22 cellular contexts compared by ENCODE assay signal in genomic region chr2:159683804-159684203, GRCh38.
"Had no signal": no experiment of that assay in that cellular context is flagged by ENCODE, and none has a peak within 500 bp of the region (broad histone marks: within the 10 kb centered on the region; RNA-seq: fewer than 3 reads in every experiment).

No MANE protein-coding gene starts in this region.

- H3K27me3 Mint-ChIP-seq: activated CD4-positive, alpha-beta T cell treated with anti-CD3 and anti-CD28 coated beads, Interleukin-2, amount 10 ng/mL, durations not matched to agents 24 days and 14 days; activated CD8-positive, alpha-beta T cell treated with anti-CD3 and anti-CD28 coated beads for 36 hours; activated naive CD8-positive, alpha-beta T cell treated with anti-CD3 and anti-CD28 coated beads, Interleukin-2, amount 50 U/mL, for 24 hours; stimulated activated naive B cell treated with anti-CD40 and anti-IgM and Interleukin-4, amounts not matched to agents 10 μg/mL and 1 μg/mL and 100 μg/mL, for 72 hours had no signal

- H3K27ac Mint-ChIP-seq: activated CD4-positive, alpha-beta T cell treated with anti-CD3 and anti-CD28 coated beads, Interleukin-2, amount 10 ng/mL, durations not matched to agents 24 days and 14 days; activated CD8-positive, alpha-beta T cell treated with anti-CD3 and anti-CD28 coated beads for 36 hours; activated naive CD4-positive, alpha-beta T cell treated with anti-CD3 and anti-CD28 coated beads, Interleukin-2, amount 10 ng/mL, durations not matched to agents 7 days and 5 days; activated naive CD8-positive, alpha-beta T cell treated with anti-CD3 and anti-CD28 coated beads, Interleukin-2, amount 50 U/mL, for 24 hours; endodermal cell; naive thymus-derived CD4-positive, alpha-beta T cell; stimulated activated naive B cell treated with anti-CD40 and anti-IgM and Interleukin-4, amounts not matched to agents 10 μg/mL and 1 μg/mL and 100 μg/mL, for 72 hours had no signal

- H3K4me3 ChIP-seq: right lobe of liver, thoracic aorta had no signal

- H3K9me3 Mint-ChIP-seq: activated CD4-positive, alpha-beta T cell treated with anti-CD3 and anti-CD28 coated beads, Interleukin-2, amount 10 ng/mL, durations not matched to agents 24 days and 14 days; activated CD8-positive, alpha-beta T cell treated with anti-CD3 and anti-CD28 coated beads for 36 hours; activated naive CD4-positive, alpha-beta T cell treated with anti-CD3 and anti-CD28 coated beads, Interleukin-2, amount 10 ng/mL, durations not matched to agents 7 days and 5 days; activated T-cell treated with anti-CD3 and anti-CD28 coated beads, Interleukin-2, amount 50 U/mL, for 4 hours; endodermal cell; naive thymus-derived CD4-positive, alpha-beta T cell; stimulated activated naive B cell treated with anti-CD40 and anti-IgM and Interleukin-4, amounts not matched to agents 10 μg/mL and 1 μg/mL and 100 μg/mL, for 72 hours had no signal

- H3K79me2 ChIP-seq: parathyroid adenoma had no signal

- H3K4me1 ChIP-seq: parathyroid adenoma, right lobe of liver had no signal

- H3K27ac ChIP-seq: parathyroid adenoma, right lobe of liver, thoracic aorta had no signal

- H3K4me1 Mint-ChIP-seq: activated CD4-positive, alpha-beta T cell treated with anti-CD3 and anti-CD28 coated beads, Interleukin-2, amount 10 ng/mL, durations not matched to agents 24 days and 14 days; activated naive CD4-positive, alpha-beta T cell treated with anti-CD3 and anti-CD28 coated beads, Interleukin-2, amount 10 ng/mL, durations not matched to agents 7 days and 5 days; activated naive CD8-positive, alpha-beta T cell treated with anti-CD3 and anti-CD28 coated beads, Interleukin-2, amount 50 U/mL, for 24 hours; endodermal cell; naive thymus-derived CD4-positive, alpha-beta T cell; stimulated activated naive B cell treated with anti-CD40 and anti-IgM and Interleukin-4, amounts not matched to agents 10 μg/mL and 1 μg/mL and 100 μg/mL, for 72 hours had no signal

- ATAC-seq: activated CD8-positive, alpha-beta T cell treated with anti-CD3 and anti-CD28 coated beads for 36 hours; activated naive CD8-positive, alpha-beta T cell treated with anti-CD3 and anti-CD28 coated beads, Interleukin-2, amount 50 U/mL, for 24 hours; activated T-cell treated with anti-CD3 and anti-CD28 coated beads, Interleukin-2, amount 50 U/mL, for 4 hours; left lobe of liver; naive thymus-derived CD4-positive, alpha-beta T cell; right lobe of liver; stimulated activated naive B cell treated with anti-CD40 and anti-IgM and Interleukin-4, amounts not matched to agents 10 μg/mL and 1 μg/mL and 100 μg/mL, for 72 hours had no signal

- H3K36me3 Mint-ChIP-seq: activated naive CD4-positive, alpha-beta T cell treated with anti-CD3 and anti-CD28 coated beads, Interleukin-2, amount 10 ng/mL, durations not matched to agents 7 days and 5 days; stimulated activated naive B cell treated with anti-CD40 and anti-IgM and Interleukin-4, amounts not matched to agents 10 μg/mL and 1 μg/mL and 100 μg/mL, for 72 hours had no signal

- H3K36me3 ChIP-seq: right lobe of liver, thoracic aorta had no signal

- H3K27me3 ChIP-seq: right lobe of liver had no signal

- H3K4me3 Mint-ChIP-seq: activated CD4-positive, alpha-beta T cell treated with anti-CD3 and anti-CD28 coated beads, Interleukin-2, amount 10 ng/mL, durations not matched to agents 24 days and 14 days; activated CD8-positive, alpha-beta T cell treated with anti-CD3 and anti-CD28 coated beads for 36 hours; activated naive CD4-positive, alpha-beta T cell treated with anti-CD3 and anti-CD28 coated beads, Interleukin-2, amount 10 ng/mL, durations not matched to agents 7 days and 5 days; activated naive CD8-positive, alpha-beta T cell treated with anti-CD3 and anti-CD28 coated beads, Interleukin-2, amount 50 U/mL, for 24 hours; activated T-cell treated with anti-CD3 and anti-CD28 coated beads, Interleukin-2, amount 50 U/mL, for 4 hours; endodermal cell; naive thymus-derived CD4-positive, alpha-beta T cell; stimulated activated naive B cell treated with anti-CD40 and anti-IgM and Interleukin-4, amounts not matched to agents 10 μg/mL and 1 μg/mL and 100 μg/mL, for 72 hours had no signal

- FAIRE-seq: bronchial epithelial cell, frontal cortex, kidney had no signal

- H3K9ac ChIP-seq: parathyroid adenoma had no signal

- H2AFZ ChIP-seq: parathyroid adenoma had no signal

- H3K9me3 ChIP-seq: right lobe of liver, thoracic aorta had no signal

- DNase-seq: activated CD4-positive, alpha-beta T cell treated with anti-CD3 and anti-CD28 coated beads, Interleukin-2, amount 10 ng/mL, durations not matched to agents 24 days and 14 days; activated CD4-positive, CD25-positive, alpha-beta regulatory T cell; activated CD8-positive, alpha-beta T cell treated with anti-CD3 and anti-CD28 coated beads for 36 hours; activated effector memory CD4-positive, alpha-beta T cell treated with Interleukin-2 at 50 U/mL for 16 hours; activated naive CD4-positive, alpha-beta T cell treated with anti-CD3 and anti-CD28 coated beads, Interleukin-2, amount 10 ng/mL, durations not matched to agents 7 days and 5 days; activated naive CD8-positive, alpha-beta T cell treated with anti-CD3 and anti-CD28 coated beads, Interleukin-2, amount 50 U/mL, for 24 hours; activated T-cell treated with anti-CD3 and anti-CD28 coated beads, Interleukin-2, amount 50 U/mL, for 4 hours; anterior cingulate cortex; endodermal cell; erythroblast; kidney; naive thymus-derived CD4-positive, alpha-beta T cell; right lobe of liver; stimulated activated CD4-positive, alpha-beta T cell treated with anti-CD3 and anti-CD28 coated beads, Interleukin-4, amount 100 ng/mL, for 24 hours; stimulated activated naive B cell treated with anti-CD40 and anti-IgM and Interleukin-4, amounts not matched to agents 10 μg/mL and 1 μg/mL and 100 μg/mL, for 72 hours; T-helper 1 cell; T-helper 9 cell had no signal
